ENCODE assay signal across 8 cellular contexts in genomic region chr1:1406101-1406820, GRCh38. TPM values are rescaled to one million over a fixed set of nuclear protein-coding genes. Genes with fewer than 3 reads are reported as not detected.
DNase-seq lines count a peak whose midpoint lies in the region; ATAC-seq and TF ChIP-seq lines count a peak whose summit lies in the region.

No MANE protein-coding gene starts in this region.

- H3K4me1 ChIP-seq in RWPE2 (ENCODE audit: insufficient read depth, poor library complexity, severe bottlenecking), result peaks cover 14% of the 10 kb centered on the region
- peaks cover 3% of the 10 kb centered on the region for H3K4me1 ChIP-seq in parathyroid adenoma

- peaks cover 3% of the 10 kb centered on the region for H3K79me2 ChIP-seq in parathyroid adenoma

- H3K27ac ChIP-seq in RWPE2 (ENCODE audit: poor library complexity, severe bottlenecking) (peak overlapping the region; percentile 60), parathyroid adenoma (peak overlapping the region; percentile 77)

- TF ChIP-seq CTCF in RWPE2 (IDR thresholded peaks at IDR 0.05; ENCODE audit: poor library complexity, severe bottlenecking) (no peak), parathyroid adenoma (IDR thresholded peaks at IDR 0.05) (no peak)

- DNase-seq in RWPE2 (ENCODE audit: low spot score), result no peak
- DNase-seq in AML-193 (lab: John Stamatoyannopoulos, UW), result no peak
- DNase-seq in MV-4-11 (lab: John Stamatoyannopoulos, UW), result no peak
- no peak for DNase-seq in EL

- peak overlapping the region; percentile 79 for H2AFZ ChIP-seq in parathyroid adenoma

- no peak for ATAC-seq in RWPE2 (ENCODE audit: low read depth)
- ATAC-seq in esophagus mucosa, result peak; percentile 9
- ATAC-seq in GM21447 (IDR thresholded peaks at IDR 0.05; ENCODE audit: unreplicated experiment), result no peak

- H3K36me3 ChIP-seq in RWPE2 (ENCODE audit: low read depth) (peaks cover 47% of the 10 kb centered on the region), parathyroid adenoma (ENCODE audit: control insufficient read depth, insufficient read depth, low read length) (no peaks in the 10 kb centered on the region)

- H3K27me3 ChIP-seq in RWPE2 (ENCODE audit: insufficient read depth, poor library complexity, severe bottlenecking), result no peaks in the 10 kb centered on the region
- no peaks in the 10 kb centered on the region for H3K27me3 ChIP-seq in parathyroid adenoma (ENCODE audit: control insufficient read depth, insufficient read depth, low read length)

- no peaks in the 10 kb centered on the region for H3K9me3 ChIP-seq in RWPE2 (ENCODE audit: severe bottlenecking)
- H3K9me3 ChIP-seq in parathyroid adenoma (ENCODE audit: control insufficient read depth, low read length), result no peaks in the 10 kb centered on the region

- H3K4me3 ChIP-seq in GM08714 (ENCODE audit: low read length) (peak overlapping the region; percentile 88), RWPE2 (ENCODE audit: severe bottlenecking) (peak overlapping the region; percentile 81), parathyroid adenoma (ENCODE audit: low read depth, low read length) (peak overlapping the region; percentile 92)

- no peak overlapping the region for H3K9ac ChIP-seq in parathyroid adenoma

- H3K4me2 ChIP-seq in parathyroid adenoma (ENCODE audit: low read length), result peak overlapping the region; percentile 79

RNA-seq across cellular contexts. Expression of gene MRPL20, which starts 0.8 kb away (rescaled TPM):
- 89.2 TPM for total RNA-seq in esophagus mucosa

RNA-seq across cellular contexts. Expression of gene CCNL2, which starts 7.1 kb away (rescaled TPM):
- total RNA-seq in esophagus mucosa, result 58.3 TPM

RNA-seq across cellular contexts. Expression of gene ANKRD65, which starts 14.8 kb away (rescaled TPM):
- 11.9 TPM for total RNA-seq in esophagus mucosa

RNA-seq across cellular contexts. Expression of gene VWA1, which starts 29.2 kb away (rescaled TPM):
- 29.4 TPM for total RNA-seq in esophagus mucosa

RNA-seq across cellular contexts. Expression of gene AURKAIP1, which starts 31.3 kb away (rescaled TPM):
- total RNA-seq in esophagus mucosa, result 117 TPM
